8 cellular contexts compared by ENCODE assay signal in genomic region chr11:64229959-64230208, GRCh38. TPM values are rescaled to one million over a fixed set of nuclear protein-coding genes. Genes with fewer than 3 reads are reported as not detected.
A peak's percentile ranks its signal among the peaks of the same experiment; 100 is the strongest.
DNase-seq lines count a peak whose midpoint lies in the region; ATAC-seq and TF ChIP-seq lines count a peak whose summit lies in the region.

No MANE protein-coding gene starts in this region.

- H3F3A ChIP-seq in SU-DHL-6 (ENCODE audit: insufficient read depth): peaks cover 43% of the 10 kb centered on the region

- H3K36me3 ChIP-seq in DND-41 (ENCODE audit: insufficient read depth, low read length) (peaks cover 6% of the 10 kb centered on the region; the same call in 1 of the 2 replicates), SU-DHL-6 (ENCODE audit: low read length) (no peaks in the 10 kb centered on the region), fibroblast of lung (ENCODE audit: control insufficient read depth, insufficient read depth, low read length) (no peaks in the 10 kb centered on the region)

- peaks cover 5% of the 10 kb centered on the region for H4K20me1 ChIP-seq in DND-41 (ENCODE audit: insufficient read depth, low read length)
- no peaks in the 10 kb centered on the region for H4K20me1 ChIP-seq in SU-DHL-6 (ENCODE audit: low read depth, low read length)
- H4K20me1 ChIP-seq in fibroblast of lung (ENCODE audit: control insufficient read depth, extremely low read depth, insufficient read depth, low read length): no peaks in the 10 kb centered on the region

- H3K9me3 Mint-ChIP-seq in progenitor cell of endocrine pancreas (ENCODE audit: low read depth): no peaks in the 10 kb centered on the region

- H3K27ac ChIP-seq in DND-41 (ENCODE audit: low read length): peak overlapping the region; percentile 75
- peak overlapping the region; percentile 86 for H3K27ac ChIP-seq in SU-DHL-6 (ENCODE audit: low read depth, low read length)
- peak overlapping the region; percentile 78 for H3K27ac ChIP-seq in fibroblast of lung (ENCODE audit: insufficient read depth, low read length)

- H3K27ac Mint-ChIP-seq in progenitor cell of endocrine pancreas: peak overlapping the region; percentile 93

- no peaks in the 10 kb centered on the region for H3K36me3 Mint-ChIP-seq in progenitor cell of endocrine pancreas (ENCODE audit: insufficient read depth)

- DNase-seq in DND-41 (no peak), fibroblast of lung (ENCODE audit: low read depth in 2 of 2) (no peak), progenitor cell of endocrine pancreas (ENCODE audit: low spot score, unreplicated experiment) (no peak), NCI-H510A (lab: John Stamatoyannopoulos, UW) (no peak), GM19238 (ENCODE audit: insufficient read length, low spot score) (no peak)

- H3K79me2 ChIP-seq in DND-41 (ENCODE audit: insufficient read depth, low read length) (peaks cover 32% of the 10 kb centered on the region), SU-DHL-6 (ENCODE audit: insufficient read depth, low read length) (no peaks in the 10 kb centered on the region; the same call in 1 of the 2 replicates), fibroblast of lung (ENCODE audit: control insufficient read depth, insufficient read depth, low read length) (peaks cover 8% of the 10 kb centered on the region)

- H3K4me2 ChIP-seq in DND-41 (ENCODE audit: insufficient read depth, low read length) (peak overlapping the region; percentile 95), SU-DHL-6 (ENCODE audit: low read depth, low read length, poor library complexity, severe bottlenecking) (peak overlapping the region; percentile 80), fibroblast of lung (ENCODE audit: extremely low read depth, insufficient read depth, low read length) (peak overlapping the region; percentile 92)

- H3K9me2 ChIP-seq in SU-DHL-6 (replicated peaks; ENCODE audit: insufficient read depth, low read length): no peaks in the 10 kb centered on the region

- no peak for ATAC-seq in DND-41 (ENCODE audit: insufficient read depth, low read depth)
- ATAC-seq in GM21360 (IDR thresholded peaks at IDR 0.05; ENCODE audit: unreplicated experiment): no peak
- no peak for ATAC-seq in HG02973 (IDR thresholded peaks at IDR 0.05; ENCODE audit: unreplicated experiment)

- H3K27me3 ChIP-seq in DND-41 (ENCODE audit: insufficient read depth, low read length, poor library complexity) (no peaks in the 10 kb centered on the region), SU-DHL-6 (ENCODE audit: low read length) (no peaks in the 10 kb centered on the region), fibroblast of lung (ENCODE audit: control insufficient read depth, insufficient read depth, low read length) (no peaks in the 10 kb centered on the region)

- H3K4me3 Mint-ChIP-seq in progenitor cell of endocrine pancreas (ENCODE audit: low read depth): peak overlapping the region; percentile 78

- peak overlapping the region; percentile 78 for H3K9ac ChIP-seq in DND-41 (ENCODE audit: low read depth, low read length)
- peak overlapping the region; percentile 74 for H3K9ac ChIP-seq in SU-DHL-6 (ENCODE audit: low read length)
- H3K9ac ChIP-seq in fibroblast of lung (ENCODE audit: insufficient read depth, low read length): no peak overlapping the region

- H3K9me3 ChIP-seq in DND-41 (ENCODE audit: insufficient read depth, low read length, severe bottlenecking) (no peaks in the 10 kb centered on the region), SU-DHL-6 (ENCODE audit: insufficient read depth, low read length) (no peaks in the 10 kb centered on the region), fibroblast of lung (ENCODE audit: control insufficient read depth, insufficient read depth, low read depth, low read length) (no peaks in the 10 kb centered on the region)

- H3K4me3 ChIP-seq in DND-41 (ENCODE audit: low read depth in 1 of 2, low read length in 2 of 2) (peak overlapping the region; percentile 53 to 64; a peak in 3 of 4 replicates), SU-DHL-6 (ENCODE audit: insufficient read depth, low read length, poor library complexity, severe bottlenecking) (peak overlapping the region; percentile 61), fibroblast of lung (replicated peaks in 1 of 4; ENCODE audit: control extremely low read depth in 1 of 4, insufficient read depth in 1 of 4, low read depth in 3 of 4, low read length in 4 of 4) (peak overlapping the region; percentile 59 to 80 (median 65))

- peak overlapping the region; percentile 78 for H2AFZ ChIP-seq in DND-41 (ENCODE audit: low read depth, low read length)
- H2AFZ ChIP-seq in SU-DHL-6 (ENCODE audit: low read depth, low read length, severe bottlenecking): peak overlapping the region; percentile 54
- no peak overlapping the region for H2AFZ ChIP-seq in fibroblast of lung (ENCODE audit: low read length)

- TF ChIP-seq CTCF in DND-41 (IDR thresholded peaks at IDR 0.05; ENCODE audit: borderline replicate concordance, extremely low read depth, low read length, poor library complexity, severe bottlenecking): no peak
- TF ChIP-seq CTCF in SU-DHL-6 (IDR thresholded peaks at IDR 0.05; ENCODE audit: insufficient read depth, low read length, poor library complexity, severe bottlenecking): no peak
- no peak for TF ChIP-seq CTCF in fibroblast of lung (conservative IDR thresholded peaks at IDR 0.05 in 1 of 2, IDR thresholded peaks at IDR 0.05 in 1 of 2; ENCODE audit: low read depth in 1 of 2, low read length in 2 of 2)
- TF ChIP-seq CTCF in progenitor cell of endocrine pancreas (IDR thresholded peaks at IDR 0.05; ENCODE audit: unreplicated experiment): no peak

- H3K27me3 Mint-ChIP-seq in progenitor cell of endocrine pancreas: no peaks in the 10 kb centered on the region

- peaks cover 16% of the 10 kb centered on the region for H3K4me1 Mint-ChIP-seq in progenitor cell of endocrine pancreas (ENCODE audit: low read depth)

- H3K4me1 ChIP-seq in DND-41 (ENCODE audit: insufficient read depth, low read length) (peaks cover 76% of the 10 kb centered on the region), fibroblast of lung (ENCODE audit: control insufficient read depth, extremely low read depth, insufficient read depth, low read length) (peaks cover 11% of the 10 kb centered on the region)

RNA-seq across cellular contexts. Expression of gene DNAJC4, which starts 0.5 kb away (rescaled TPM):
- 12.6 TPM in 2 replicates for total RNA-seq in fibroblast of lung
- polyA plus RNA-seq in fibroblast of lung: 11.2 and 12.6 TPM in 2 replicates
- 22.2 and 25.1 TPM in 2 replicates for polyA plus RNA-seq in fibroblast of lung (2012)
- polyA minus RNA-seq in fibroblast of lung (ENCODE audit: low replicate concordance): 15.4 and 31.3 TPM in 2 replicates
- 35.4 and 39.1 TPM in 2 replicates for total RNA-seq in progenitor cell of endocrine pancreas

RNA-seq across cellular contexts. Expression of gene NUDT22, which starts 3.8 kb away (rescaled TPM):
- 47.8 and 71.5 TPM in 2 replicates for total RNA-seq in fibroblast of lung
- polyA plus RNA-seq in fibroblast of lung: 17.7 and 18.5 TPM in 2 replicates
- polyA plus RNA-seq in fibroblast of lung (2012): 43.8 and 52.2 TPM in 2 replicates
- 31.9 and 51.5 TPM in 2 replicates for polyA minus RNA-seq in fibroblast of lung (ENCODE audit: low replicate concordance)
- 42.9 and 48.2 TPM in 2 replicates for total RNA-seq in progenitor cell of endocrine pancreas

RNA-seq across cellular contexts. Expression of gene TRPT1, which starts 3.9 kb away (rescaled TPM):
- total RNA-seq in fibroblast of lung: 32.9 and 41.5 TPM in 2 replicates
- polyA plus RNA-seq in fibroblast of lung: 20.5 and 25.7 TPM in 2 replicates
- 34.7 and 42.7 TPM in 2 replicates for polyA plus RNA-seq in fibroblast of lung (2012)
- polyA minus RNA-seq in fibroblast of lung (ENCODE audit: low replicate concordance): 66.6 and 78.4 TPM in 2 replicates
- total RNA-seq in progenitor cell of endocrine pancreas: 52.0 and 53.9 TPM in 2 replicates

RNA-seq across cellular contexts. Expression of gene VEGFB, which starts 4.5 kb away (rescaled TPM):
- total RNA-seq in fibroblast of lung (24.4 and 27.9 TPM in 2 replicates), progenitor cell of endocrine pancreas (66.1 and 68.2 TPM in 2 replicates)
- polyA plus RNA-seq in fibroblast of lung: 21.2 and 25.3 TPM in 2 replicates
- 143 and 151 TPM in 2 replicates for polyA plus RNA-seq in fibroblast of lung (2012)
- 35.6 and 43.8 TPM in 2 replicates for polyA minus RNA-seq in fibroblast of lung (ENCODE audit: low replicate concordance)

RNA-seq across cellular contexts. Expression of gene FKBP2, which starts 11.0 kb away (rescaled TPM):
- total RNA-seq in fibroblast of lung (60.9 and 62.9 TPM in 2 replicates), progenitor cell of endocrine pancreas (48.5 and 57.7 TPM in 2 replicates)
- 34.7 and 41.4 TPM in 2 replicates for polyA plus RNA-seq in fibroblast of lung
- 129 and 130 TPM in 2 replicates for polyA plus RNA-seq in fibroblast of lung (2012)
- polyA minus RNA-seq in fibroblast of lung (ENCODE audit: low replicate concordance): 20.6 and 32.5 TPM in 2 replicates
